1 cellular context compared by ENCODE assay signal in the genomic region with DNA sequence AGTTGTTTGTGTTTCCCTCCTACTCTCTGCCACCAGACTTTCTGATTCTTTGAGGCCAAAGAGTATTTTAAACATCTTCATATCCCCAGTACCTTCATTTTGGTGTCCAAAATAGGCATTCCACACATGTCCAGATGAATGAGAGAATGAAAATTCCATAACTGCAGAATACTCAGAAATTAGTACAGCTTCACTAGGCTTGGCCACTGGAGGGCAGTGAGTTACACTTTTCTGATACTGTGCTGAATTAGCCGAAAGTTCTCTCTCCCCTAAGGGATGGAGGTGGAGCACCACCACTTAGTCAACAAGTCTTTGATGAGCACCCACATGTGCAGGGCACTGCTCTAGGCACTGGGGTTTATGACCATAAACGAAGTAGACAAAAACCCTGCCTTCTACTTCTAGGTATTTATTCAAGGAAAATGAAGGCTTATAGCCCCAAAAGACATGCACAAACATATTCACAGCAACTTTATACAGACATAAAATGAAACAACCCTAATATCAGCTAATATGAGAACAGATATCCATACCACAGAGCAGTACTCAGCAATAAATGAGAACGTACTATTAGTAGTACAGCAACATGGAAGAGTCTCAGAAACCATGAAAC.
TF ChIP-seq lines count a peak whose summit lies in the region.

No MANE protein-coding gene starts in this region.

TF ChIP-seq in K562, 482 proteins besides CTCF, POLR2A, EP300 and RAD21 (continued from another document):
- TF ChIP-seq, protein P1, sequence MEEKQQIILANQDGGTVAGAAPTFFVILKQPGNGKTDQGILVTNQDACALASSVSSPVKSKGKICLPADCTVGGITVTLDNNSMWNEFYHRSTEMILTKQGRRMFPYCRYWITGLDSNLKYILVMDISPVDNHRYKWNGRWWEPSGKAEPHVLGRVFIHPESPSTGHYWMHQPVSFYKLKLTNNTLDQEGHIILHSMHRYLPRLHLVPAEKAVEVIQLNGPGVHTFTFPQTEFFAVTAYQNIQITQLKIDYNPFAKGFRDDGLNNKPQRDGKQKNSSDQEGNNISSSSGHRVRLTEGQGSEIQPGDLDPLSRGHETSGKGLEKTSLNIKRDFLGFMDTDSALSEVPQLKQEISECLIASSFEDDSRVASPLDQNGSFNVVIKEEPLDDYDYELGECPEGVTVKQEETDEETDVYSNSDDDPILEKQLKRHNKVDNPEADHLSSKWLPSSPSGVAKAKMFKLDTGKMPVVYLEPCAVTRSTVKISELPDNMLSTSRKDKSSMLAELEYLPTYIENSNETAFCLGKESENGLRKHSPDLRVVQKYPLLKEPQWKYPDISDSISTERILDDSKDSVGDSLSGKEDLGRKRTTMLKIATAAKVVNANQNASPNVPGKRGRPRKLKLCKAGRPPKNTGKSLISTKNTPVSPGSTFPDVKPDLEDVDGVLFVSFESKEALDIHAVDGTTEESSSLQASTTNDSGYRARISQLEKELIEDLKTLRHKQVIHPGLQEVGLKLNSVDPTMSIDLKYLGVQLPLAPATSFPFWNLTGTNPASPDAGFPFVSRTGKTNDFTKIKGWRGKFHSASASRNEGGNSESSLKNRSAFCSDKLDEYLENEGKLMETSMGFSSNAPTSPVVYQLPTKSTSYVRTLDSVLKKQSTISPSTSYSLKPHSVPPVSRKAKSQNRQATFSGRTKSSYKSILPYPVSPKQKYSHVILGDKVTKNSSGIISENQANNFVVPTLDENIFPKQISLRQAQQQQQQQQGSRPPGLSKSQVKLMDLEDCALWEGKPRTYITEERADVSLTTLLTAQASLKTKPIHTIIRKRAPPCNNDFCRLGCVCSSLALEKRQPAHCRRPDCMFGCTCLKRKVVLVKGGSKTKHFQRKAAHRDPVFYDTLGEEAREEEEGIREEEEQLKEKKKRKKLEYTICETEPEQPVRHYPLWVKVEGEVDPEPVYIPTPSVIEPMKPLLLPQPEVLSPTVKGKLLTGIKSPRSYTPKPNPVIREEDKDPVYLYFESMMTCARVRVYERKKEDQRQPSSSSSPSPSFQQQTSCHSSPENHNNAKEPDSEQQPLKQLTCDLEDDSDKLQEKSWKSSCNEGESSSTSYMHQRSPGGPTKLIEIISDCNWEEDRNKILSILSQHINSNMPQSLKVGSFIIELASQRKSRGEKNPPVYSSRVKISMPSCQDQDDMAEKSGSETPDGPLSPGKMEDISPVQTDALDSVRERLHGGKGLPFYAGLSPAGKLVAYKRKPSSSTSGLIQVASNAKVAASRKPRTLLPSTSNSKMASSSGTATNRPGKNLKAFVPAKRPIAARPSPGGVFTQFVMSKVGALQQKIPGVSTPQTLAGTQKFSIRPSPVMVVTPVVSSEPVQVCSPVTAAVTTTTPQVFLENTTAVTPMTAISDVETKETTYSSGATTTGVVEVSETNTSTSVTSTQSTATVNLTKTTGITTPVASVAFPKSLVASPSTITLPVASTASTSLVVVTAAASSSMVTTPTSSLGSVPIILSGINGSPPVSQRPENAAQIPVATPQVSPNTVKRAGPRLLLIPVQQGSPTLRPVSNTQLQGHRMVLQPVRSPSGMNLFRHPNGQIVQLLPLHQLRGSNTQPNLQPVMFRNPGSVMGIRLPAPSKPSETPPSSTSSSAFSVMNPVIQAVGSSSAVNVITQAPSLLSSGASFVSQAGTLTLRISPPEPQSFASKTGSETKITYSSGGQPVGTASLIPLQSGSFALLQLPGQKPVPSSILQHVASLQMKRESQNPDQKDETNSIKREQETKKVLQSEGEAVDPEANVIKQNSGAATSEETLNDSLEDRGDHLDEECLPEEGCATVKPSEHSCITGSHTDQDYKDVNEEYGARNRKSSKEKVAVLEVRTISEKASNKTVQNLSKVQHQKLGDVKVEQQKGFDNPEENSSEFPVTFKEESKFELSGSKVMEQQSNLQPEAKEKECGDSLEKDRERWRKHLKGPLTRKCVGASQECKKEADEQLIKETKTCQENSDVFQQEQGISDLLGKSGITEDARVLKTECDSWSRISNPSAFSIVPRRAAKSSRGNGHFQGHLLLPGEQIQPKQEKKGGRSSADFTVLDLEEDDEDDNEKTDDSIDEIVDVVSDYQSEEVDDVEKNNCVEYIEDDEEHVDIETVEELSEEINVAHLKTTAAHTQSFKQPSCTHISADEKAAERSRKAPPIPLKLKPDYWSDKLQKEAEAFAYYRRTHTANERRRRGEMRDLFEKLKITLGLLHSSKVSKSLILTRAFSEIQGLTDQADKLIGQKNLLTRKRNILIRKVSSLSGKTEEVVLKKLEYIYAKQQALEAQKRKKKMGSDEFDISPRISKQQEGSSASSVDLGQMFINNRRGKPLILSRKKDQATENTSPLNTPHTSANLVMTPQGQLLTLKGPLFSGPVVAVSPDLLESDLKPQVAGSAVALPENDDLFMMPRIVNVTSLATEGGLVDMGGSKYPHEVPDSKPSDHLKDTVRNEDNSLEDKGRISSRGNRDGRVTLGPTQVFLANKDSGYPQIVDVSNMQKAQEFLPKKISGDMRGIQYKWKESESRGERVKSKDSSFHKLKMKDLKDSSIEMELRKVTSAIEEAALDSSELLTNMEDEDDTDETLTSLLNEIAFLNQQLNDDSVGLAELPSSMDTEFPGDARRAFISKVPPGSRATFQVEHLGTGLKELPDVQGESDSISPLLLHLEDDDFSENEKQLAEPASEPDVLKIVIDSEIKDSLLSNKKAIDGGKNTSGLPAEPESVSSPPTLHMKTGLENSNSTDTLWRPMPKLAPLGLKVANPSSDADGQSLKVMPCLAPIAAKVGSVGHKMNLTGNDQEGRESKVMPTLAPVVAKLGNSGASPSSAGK (IDR thresholded peaks at IDR 0.05): no peak
- peak; percentile 86 for TF ChIP-seq ZNF263 (CRISPR knock-in tag; IDR thresholded peaks at IDR 0.05; ENCODE audit: borderline replicate concordance)
